Comparison of ENCODE assay signal across 1 cellular context in genomic region chr13:37700887-37701286, GRCh38.
TF ChIP-seq lines count a peak whose summit lies in the region.

No MANE protein-coding gene starts in this region.

TF ChIP-seq in IMR-90, 13 proteins besides CTCF, POLR2A, EP300 and RAD21:
- no peak for TF ChIP-seq USF2 (IDR thresholded peaks at IDR 0.05; ENCODE audit: low read depth, low read length)
TF ChIP-seq in IMR-90: peak in this region for 0.
